ENCODE assay signal across 8 cellular contexts in the genomic region with DNA sequence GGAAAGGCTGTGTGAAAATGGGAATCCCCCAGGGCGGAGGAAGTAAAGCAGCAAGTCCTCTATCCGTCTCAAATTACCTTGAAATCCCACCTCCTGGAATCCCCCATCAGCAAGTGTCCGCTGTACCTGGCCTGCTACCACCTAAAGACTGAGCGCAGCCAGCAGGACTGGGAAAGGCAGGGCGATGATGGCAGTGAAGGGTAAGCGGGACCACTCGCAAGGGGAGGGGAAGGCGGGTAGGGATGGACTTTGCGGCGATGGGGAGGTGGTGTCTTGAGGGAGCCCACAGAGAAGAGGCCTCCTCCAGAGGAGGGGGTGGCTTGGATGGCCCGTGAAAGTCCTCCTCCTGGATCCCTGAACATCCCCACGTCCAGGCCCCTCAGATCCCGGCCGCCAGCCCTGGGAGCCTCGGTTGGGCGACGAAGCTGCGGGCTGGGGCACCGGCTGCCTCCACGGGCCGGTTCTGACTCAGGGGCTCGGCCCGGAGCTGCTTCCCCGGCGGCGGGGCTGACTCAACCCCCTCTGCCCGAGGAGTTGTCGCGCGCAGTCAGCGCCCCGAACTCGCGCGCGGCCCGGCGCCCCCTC. TPM values are rescaled to one million over a fixed set of nuclear protein-coding genes. Genes with fewer than 3 reads are reported as not detected.
DNase-seq lines count a peak whose midpoint lies in the region; ATAC-seq and TF ChIP-seq lines count a peak whose summit lies in the region.

No MANE protein-coding gene starts in this region.

- H3K4me1 Mint-ChIP-seq in activated naive CD8-positive, alpha-beta T cell treated with anti-CD3 and anti-CD28 coated beads for 36 hours: peaks cover 6% of the 10 kb centered on the region
- peaks cover 9% of the 10 kb centered on the region for H3K4me1 Mint-ChIP-seq in progenitor cell of endocrine pancreas (ENCODE audit: low read depth)

- TF ChIP-seq POLR2A in heart left ventricle (IDR thresholded peaks at IDR 0.05): no peak

- H3K27me3 ChIP-seq in heart left ventricle: peaks cover 0 to 16% (median 0%) of the 10 kb centered on the region in 9 donors

- H3K27me3 Mint-ChIP-seq in activated naive CD8-positive, alpha-beta T cell treated with anti-CD3 and anti-CD28 coated beads for 36 hours: peaks cover 58% of the 10 kb centered on the region
- peaks cover 17% of the 10 kb centered on the region for H3K27me3 Mint-ChIP-seq in progenitor cell of endocrine pancreas

- 3 to 15% (median 5%) methylated on average over 11 to 38 of the region's 38 CpGs for WGBS in heart left ventricle, 4 donors

- peak overlapping the region; percentile 48 for H3K4me3 Mint-ChIP-seq in activated naive CD8-positive, alpha-beta T cell treated with anti-CD3 and anti-CD28 coated beads for 36 hours
- H3K4me3 Mint-ChIP-seq in progenitor cell of endocrine pancreas (ENCODE audit: low read depth): peak overlapping the region; percentile 85

- no peaks in the 10 kb centered on the region for H3K9me3 Mint-ChIP-seq in activated naive CD8-positive, alpha-beta T cell treated with anti-CD3 and anti-CD28 coated beads for 36 hours
- no peaks in the 10 kb centered on the region for H3K9me3 Mint-ChIP-seq in progenitor cell of endocrine pancreas (ENCODE audit: low read depth)

- H3K9me3 ChIP-seq in heart left ventricle: no peaks in the 10 kb centered on the region

- H3K36me3 ChIP-seq in heart left ventricle: peaks cover 0 to 23% (median 3%) of the 10 kb centered on the region in 9 donors

- H3K4me1 ChIP-seq in heart left ventricle: peaks cover 0 to 55% (median 24%) of the 10 kb centered on the region in 12 donors

- ATAC-seq in heart left ventricle (peak; percentile 5 to 40 (median 24)), GM19455 (IDR thresholded peaks at IDR 0.05; ENCODE audit: unreplicated experiment) (no peak), GM21381 (IDR thresholded peaks at IDR 0.05; ENCODE audit: unreplicated experiment) (no peak)

- peak; percentile 79 for DNase-seq in AG20443 (ENCODE audit: low spot score)
- DNase-seq in HFF-Myc (ENCODE audit: extremely low read depth, low read depth): no peak
- DNase-seq in activated naive CD8-positive, alpha-beta T cell treated with anti-CD3 and anti-CD28 coated beads for 36 hours: peak; percentile 21
- peak; percentile 38 to 70 (median 44) for DNase-seq in heart left ventricle
- peak; percentile 39 for DNase-seq in progenitor cell of endocrine pancreas (ENCODE audit: low spot score, unreplicated experiment)
- no peak for DNase-seq in activated effector memory CD4-positive, alpha-beta T cell treated with anti-CD3 and anti-CD28 coated beads, Interleukin-2, amount 50 U/mL, for 16 hours

- peak overlapping the region; percentile 84 for H3K4me3 ChIP-seq in HFF-Myc (replicated peaks; ENCODE audit: low read depth, low read length)
- peak overlapping the region; percentile 69 to 97 (median 82) for H3K4me3 ChIP-seq in heart left ventricle

- TF ChIP-seq CTCF in HFF-Myc (IDR thresholded peaks at IDR 0.05; ENCODE audit: low read depth, low read length, missing control alignments) (no peak), heart left ventricle (IDR thresholded peaks at IDR 0.05) (no peak), progenitor cell of endocrine pancreas (IDR thresholded peaks at IDR 0.05; ENCODE audit: unreplicated experiment) (no peak)

- peak overlapping the region; percentile 75 to 96 (median 90) for H3K27ac ChIP-seq in heart left ventricle

- intact Hi-C loops in heart left ventricle (cut with DNase I): no loop called here

- no peak overlapping the region for H3K27ac Mint-ChIP-seq in activated naive CD8-positive, alpha-beta T cell treated with anti-CD3 and anti-CD28 coated beads for 36 hours
- peak overlapping the region; percentile 93 for H3K27ac Mint-ChIP-seq in progenitor cell of endocrine pancreas

- no peaks in the 10 kb centered on the region for H3K36me3 Mint-ChIP-seq in activated naive CD8-positive, alpha-beta T cell treated with anti-CD3 and anti-CD28 coated beads for 36 hours
- peaks cover 5% of the 10 kb centered on the region for H3K36me3 Mint-ChIP-seq in progenitor cell of endocrine pancreas (ENCODE audit: insufficient read depth)

RNA-seq across cellular contexts. Expression of a gene that starts 0.6 kb away (rescaled TPM):
- total RNA-seq in activated naive CD8-positive, alpha-beta T cell treated with anti-CD3 and anti-CD28 coated beads for 36 hours: 1 to 10 TPM in 1 of 2 experiments, under 1 TPM in 1; 0.12 to 1.9 TPM
- total RNA-seq in heart left ventricle: 10 to 100 TPM; 31.8 to 73.1 (median 45.0) TPM
- 10 to 100 TPM; 18.9 to 32.7 TPM for polyA plus RNA-seq in heart left ventricle
- 17.5 and 22.6 TPM in 2 replicates for total RNA-seq in progenitor cell of endocrine pancreas

RNA-seq across cellular contexts. Expression of a gene that starts 38.9 kb away (rescaled TPM):
- under 1 TPM; 0.22 to 0.43 TPM for total RNA-seq in activated naive CD8-positive, alpha-beta T cell treated with anti-CD3 and anti-CD28 coated beads for 36 hours
- total RNA-seq in heart left ventricle (1 to 10 TPM; 2.8 to 5.9 (median 5.1) TPM), progenitor cell of endocrine pancreas (4.1 and 4.5 TPM in 2 replicates)
- polyA plus RNA-seq in heart left ventricle: 1 to 10 TPM; 1.7 to 5.5 TPM

RNA-seq across cellular contexts. Expression of a gene that starts 39.3 kb away (rescaled TPM):
- 1 to 10 TPM in 1 of 2 experiments, under 1 TPM in 1; 0.50 to 1.6 TPM for total RNA-seq in activated naive CD8-positive, alpha-beta T cell treated with anti-CD3 and anti-CD28 coated beads for 36 hours
- 100 to 1,000 TPM in 2 of 9 donors, 10 to 100 TPM in 7; 22.4 to 123 (median 60.3) TPM for total RNA-seq in heart left ventricle
- polyA plus RNA-seq in heart left ventricle: 100 to 1,000 TPM in 1 of 2 donors, 10 to 100 TPM in 1; 13.3 to 115 TPM
- total RNA-seq in progenitor cell of endocrine pancreas: 23.4 and 23.6 TPM in 2 replicates

Comparison
In these comparisons a context has a peak if more than half of its experiments do, and no peak if none do; other contexts are left out.
1. DNase-seq: peak in AG20443 (single experiment), activated naive CD8-positive, alpha-beta T cell treated with anti-CD3 and anti-CD28 coated beads for 36 hours (single experiment), heart left ventricle (5 of 5) and progenitor cell of endocrine pancreas (single experiment); none in HFF-Myc (single experiment) and activated effector memory CD4-positive, alpha-beta T cell treated with anti-CD3 and anti-CD28 coated beads, Interleukin-2, amount 50 U/mL, for 16 hours (single experiment).
2. ATAC-seq: peak in heart left ventricle (4 of 4); none in GM19455 (single experiment) and GM21381 (single experiment).